11 cellular contexts compared by ENCODE assay signal in genomic region chr6:161369339-161369738, GRCh38.
DNase-seq lines count a peak whose midpoint lies in the region; ATAC-seq and TF ChIP-seq lines count a peak whose summit lies in the region.
"Had no signal": no experiment of that assay in that cellular context is flagged by ENCODE, and none has a peak within 500 bp of the region (broad histone marks: within the 10 kb centered on the region; RNA-seq: fewer than 3 reads in every experiment).

No MANE protein-coding gene starts in this region.

- H3K27ac ChIP-seq in endodermal cell (ENCODE audit: low read depth, low read length): no peak overlapping the region
- H3K27ac ChIP-seq: VCaP had no signal

- no peaks in the 10 kb centered on the region for H3K27me3 Mint-ChIP-seq in endodermal cell (ENCODE audit: insufficient read depth)
- no peaks in the 10 kb centered on the region for H3K27me3 Mint-ChIP-seq in activated naive CD4-positive, alpha-beta T cell treated with anti-CD3 and anti-CD28 coated beads for 36 hours (ENCODE audit: low read depth)
- H3K27me3 Mint-ChIP-seq: activated naive CD4-positive, alpha-beta T cell treated with anti-CD3 and anti-CD28 coated beads, Interleukin-2, amount 50 U/mL, for 24 hours; stimulated activated naive B cell treated with anti-CD40 and anti-IgM and Interleukin-4, amounts not matched to agents 10 μg/mL and 1 μg/mL and 100 μg/mL, for 72 hours had no signal

- no peaks in the 10 kb centered on the region for H3K36me3 ChIP-seq in endodermal cell (ENCODE audit: control insufficient read depth, insufficient read depth, low read length)

- TF ChIP-seq CTCF in endodermal cell (conservative IDR thresholded peaks at IDR 0.05): no peak
- TF ChIP-seq CTCF in omental fat pad (IDR thresholded peaks at IDR 0.05): no peak

- H3K4me1 Mint-ChIP-seq in endodermal cell: no peaks in the 10 kb centered on the region
- H3K4me1 Mint-ChIP-seq in activated naive CD4-positive, alpha-beta T cell treated with anti-CD3 and anti-CD28 coated beads for 36 hours (ENCODE audit: low read depth): no peaks in the 10 kb centered on the region
- H3K4me1 Mint-ChIP-seq: activated naive CD4-positive, alpha-beta T cell treated with anti-CD3 and anti-CD28 coated beads, Interleukin-2, amount 50 U/mL, for 24 hours; stimulated activated naive B cell treated with anti-CD40 and anti-IgM and Interleukin-4, amounts not matched to agents 10 μg/mL and 1 μg/mL and 100 μg/mL, for 72 hours had no signal

- no peaks in the 10 kb centered on the region for H3K27me3 ChIP-seq in endodermal cell (ENCODE audit: control insufficient read depth, insufficient read depth, low read length, poor library complexity, severe bottlenecking)

- CTCF ChIA-PET in activated naive CD4-positive, alpha-beta T cell treated with anti-CD3 and anti-CD28 coated beads for 36 hours (lab: Charles Lee): interaction anchor here (1.9 to 14.5 kb wide), 2 partner anchors 438 to 636 kb away, joined by 6 to 241 read pairs; no protein-coding TSS in a partner anchor

- H3K9me3 Mint-ChIP-seq in endodermal cell: peaks cover 4% of the 10 kb centered on the region
- H3K9me3 Mint-ChIP-seq in activated naive CD4-positive, alpha-beta T cell treated with anti-CD3 and anti-CD28 coated beads for 36 hours: no peaks in the 10 kb centered on the region
- H3K9me3 Mint-ChIP-seq: activated naive CD4-positive, alpha-beta T cell treated with anti-CD3 and anti-CD28 coated beads, Interleukin-2, amount 50 U/mL, for 24 hours; stimulated activated naive B cell treated with anti-CD40 and anti-IgM and Interleukin-4, amounts not matched to agents 10 μg/mL and 1 μg/mL and 100 μg/mL, for 72 hours had no signal

- no peaks in the 10 kb centered on the region for H3K36me3 Mint-ChIP-seq in endodermal cell (ENCODE audit: low read depth)
- H3K36me3 Mint-ChIP-seq in activated naive CD4-positive, alpha-beta T cell treated with anti-CD3 and anti-CD28 coated beads for 36 hours (ENCODE audit: low read depth): no peaks in the 10 kb centered on the region
- H3K36me3 Mint-ChIP-seq: activated naive CD4-positive, alpha-beta T cell treated with anti-CD3 and anti-CD28 coated beads, Interleukin-2, amount 50 U/mL, for 24 hours; stimulated activated naive B cell treated with anti-CD40 and anti-IgM and Interleukin-4, amounts not matched to agents 10 μg/mL and 1 μg/mL and 100 μg/mL, for 72 hours had no signal

- no peaks in the 10 kb centered on the region for H3K9me3 ChIP-seq in endodermal cell (ENCODE audit: control insufficient read depth, low read length)

- WGBS in endodermal cell (ENCODE audit: insufficient coverage in 1 of 2, insufficient read length in 1 of 2), 2 experiments: 89 to 94% methylated on average over 6 to 12 of the region's 13 CpGs

- H3K4me1 ChIP-seq in endodermal cell (ENCODE audit: control insufficient read depth, insufficient read depth, low read length): no peaks in the 10 kb centered on the region

- H3K27ac Mint-ChIP-seq in endodermal cell: no peak overlapping the region
- no peak overlapping the region for H3K27ac Mint-ChIP-seq in activated naive CD4-positive, alpha-beta T cell treated with anti-CD3 and anti-CD28 coated beads for 36 hours
- H3K27ac Mint-ChIP-seq: activated naive CD4-positive, alpha-beta T cell treated with anti-CD3 and anti-CD28 coated beads, Interleukin-2, amount 50 U/mL, for 24 hours; stimulated activated naive B cell treated with anti-CD40 and anti-IgM and Interleukin-4, amounts not matched to agents 10 μg/mL and 1 μg/mL and 100 μg/mL, for 72 hours had no signal

- no peak overlapping the region for H3K4me3 Mint-ChIP-seq in endodermal cell
- H3K4me3 Mint-ChIP-seq in activated naive CD4-positive, alpha-beta T cell treated with anti-CD3 and anti-CD28 coated beads for 36 hours: no peak overlapping the region
- H3K4me3 Mint-ChIP-seq: activated naive CD4-positive, alpha-beta T cell treated with anti-CD3 and anti-CD28 coated beads, Interleukin-2, amount 50 U/mL, for 24 hours; stimulated activated naive B cell treated with anti-CD40 and anti-IgM and Interleukin-4, amounts not matched to agents 10 μg/mL and 1 μg/mL and 100 μg/mL, for 72 hours had no signal

- peak; percentile 58 for ATAC-seq in omental fat pad (ENCODE audit: low FRiP score)
- ATAC-seq: stimulated activated naive B cell treated with anti-CD40 and anti-IgM and Interleukin-4, amounts not matched to agents 10 μg/mL and 1 μg/mL and 100 μg/mL, for 72 hours had no signal

- peak; percentile 93 for DNase-seq in ELR (ENCODE audit: low read depth)
- DNase-seq in NCI-H226: peak; percentile 92
- DNase-seq in endodermal cell: peak; percentile 36
- DNase-seq in omental fat pad (ENCODE audit: low spot score): peak; percentile 38
- DNase-seq in superior temporal gyrus (ENCODE audit: extremely low spot score): no peak
- DNase-seq in activated naive CD4-positive, alpha-beta T cell treated with anti-CD3 and anti-CD28 coated beads for 36 hours: no peak
- no peak for DNase-seq in stimulated activated CD4-positive, alpha-beta T cell treated with anti-CD3 and anti-CD28 coated beads, Interleukin-12 subunit alpha, Interleukin-12 subunit beta, amount 100 ng/mL, for 4 hours
- no peak for DNase-seq in effector CD8-positive, alpha-beta T cell (lab: John Stamatoyannopoulos, UW)
- DNase-seq: stimulated activated naive B cell treated with anti-CD40 and anti-IgM and Interleukin-4, amounts not matched to agents 10 μg/mL and 1 μg/mL and 100 μg/mL, for 72 hours had no signal

- intact Hi-C loops in activated naive CD4-positive, alpha-beta T cell treated with anti-CD3 and anti-CD28 coated beads for 36 hours (cut with micrococcal nuclease): no loop called here

- H3K4me3 ChIP-seq in endodermal cell (ENCODE audit: low read length): no peak overlapping the region

- no peak overlapping the region for H3K9ac ChIP-seq in endodermal cell (ENCODE audit: extremely low read depth, low read length, poor library complexity, severe bottlenecking)

Comparison
In these comparisons a context has a peak if more than half of its experiments do, and no peak if none do; other contexts are left out.
1. DNase-seq: peak in ELR (single experiment), NCI-H226 (single experiment), endodermal cell (single experiment) and omental fat pad (single experiment); none in superior temporal gyrus (single experiment), activated naive CD4-positive, alpha-beta T cell treated with anti-CD3 and anti-CD28 coated beads for 36 hours (single experiment), stimulated activated CD4-positive, alpha-beta T cell treated with anti-CD3 and anti-CD28 coated beads, Interleukin-12 subunit alpha, Interleukin-12 subunit beta, amount 100 ng/mL, for 4 hours (single experiment) and effector CD8-positive, alpha-beta T cell (single experiment).